ENCODE assay signal across 10 cellular contexts in the genomic region with DNA sequence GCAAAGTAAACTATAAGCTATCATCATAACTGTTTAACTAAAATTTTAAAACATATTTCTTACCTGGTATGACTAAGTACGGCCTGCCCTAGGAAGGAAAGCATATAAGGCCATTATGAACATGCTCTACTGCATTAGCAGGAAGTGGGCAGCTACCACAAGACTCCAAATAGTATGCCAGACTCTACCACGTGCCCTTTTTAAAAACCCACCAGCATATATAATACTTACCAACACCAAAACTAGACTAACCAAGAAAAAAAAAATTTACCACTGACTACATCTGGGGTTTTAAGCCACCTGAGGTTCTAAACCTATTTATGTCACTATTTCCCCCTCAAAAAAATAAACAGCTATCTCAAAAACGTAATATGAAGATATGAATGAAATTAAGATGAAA. TPM values are rescaled to one million over a fixed set of nuclear protein-coding genes. Genes with fewer than 3 reads are reported as not detected.
DNase-seq lines count a peak whose midpoint lies in the region; ATAC-seq and TF ChIP-seq lines count a peak whose summit lies in the region.
"Had no signal": no experiment of that assay in that cellular context is flagged by ENCODE, and none has a peak within 500 bp of the region (broad histone marks: within the 10 kb centered on the region; RNA-seq: fewer than 3 reads in every experiment).

No MANE protein-coding gene starts in this region.

- H3K27ac Mint-ChIP-seq in activated naive CD4-positive, alpha-beta T cell treated with anti-CD3 and anti-CD28 coated beads for 36 hours, result peak overlapping the region; percentile 94
- no peak overlapping the region for H3K27ac Mint-ChIP-seq in type B pancreatic cell

- peaks cover 6 to 15% of the 10 kb centered on the region in 2 experiments for H3K36me3 ChIP-seq in mesenchymal stem cell (ENCODE audit: control insufficient read depth in 1 of 2, insufficient read depth in 2 of 2, low read depth in 1 of 2, low read length in 2 of 2)

- H3K36me3 Mint-ChIP-seq in activated naive CD4-positive, alpha-beta T cell treated with anti-CD3 and anti-CD28 coated beads for 36 hours (ENCODE audit: low read depth), result peaks cover 21% of the 10 kb centered on the region
- peaks cover 9% of the 10 kb centered on the region for H3K36me3 Mint-ChIP-seq in type B pancreatic cell

- no peaks in the 10 kb centered on the region for H3K27me3 ChIP-seq in mesenchymal stem cell (ENCODE audit: control insufficient read depth in 1 of 2, insufficient read depth in 1 of 2, low read length in 2 of 2)

- H3K14ac ChIP-seq in mesenchymal stem cell (ENCODE audit: low read length in 2 of 2), result no peak overlapping the region

- TF ChIP-seq CTCF in type B pancreatic cell (conservative IDR thresholded peaks at IDR 0.05), result no peak

- no peak overlapping the region for H4K8ac ChIP-seq in mesenchymal stem cell (ENCODE audit: low read length)

- H2BK15ac ChIP-seq in mesenchymal stem cell (ENCODE audit: low read depth, poor library complexity, severe bottlenecking), result no peak overlapping the region

- no peak overlapping the region for H2AFZ ChIP-seq in mesenchymal stem cell (ENCODE audit: low read depth, low read length)

- H3K4me1 Mint-ChIP-seq in activated naive CD4-positive, alpha-beta T cell treated with anti-CD3 and anti-CD28 coated beads for 36 hours (ENCODE audit: low read depth), result peaks cover 72% of the 10 kb centered on the region
- H3K4me1 Mint-ChIP-seq in type B pancreatic cell (ENCODE audit: unreplicated experiment), result peaks cover 7% of the 10 kb centered on the region

- 94% methylated on average over 2 of the region's 3 CpGs for WGBS in mesenchymal stem cell

- intact Hi-C loops in activated naive CD4-positive, alpha-beta T cell treated with anti-CD3 and anti-CD28 coated beads for 36 hours (cut with micrococcal nuclease), result loop anchor here (1.0 to 10.0 kb wide), 7 partner anchors 14 to 386 kb away; a partner anchor contains a TSS

- H2AK5ac ChIP-seq in mesenchymal stem cell (ENCODE audit: low read length, severe bottlenecking), result no peak overlapping the region

- peaks cover 9% of the 10 kb centered on the region for H3K79me1 ChIP-seq in mesenchymal stem cell (replicated peaks; ENCODE audit: low read length, poor library complexity, severe bottlenecking)

- no peaks in the 10 kb centered on the region for H3K9me3 Mint-ChIP-seq in activated naive CD4-positive, alpha-beta T cell treated with anti-CD3 and anti-CD28 coated beads for 36 hours
- no peaks in the 10 kb centered on the region for H3K9me3 Mint-ChIP-seq in type B pancreatic cell
- H3K9me3 Mint-ChIP-seq: neural crest cell had no signal

- CTCF ChIA-PET in activated naive CD4-positive, alpha-beta T cell treated with anti-CD3 and anti-CD28 coated beads for 36 hours (lab: Charles Lee), result interaction anchor here (1.4 kb wide), 1 partner anchor 28 kb away, joined by 7 read pairs; no protein-coding TSS in a partner anchor

- H2BK120ac ChIP-seq in mesenchymal stem cell (ENCODE audit: low read depth, low read length), result no peak overlapping the region

- peak overlapping the region; percentile 59 for H3K27ac ChIP-seq in mesenchymal stem cell (ENCODE audit: low read length, poor library complexity, severe bottlenecking)
- H3K27ac ChIP-seq: C4-2B had no signal

- no peak overlapping the region for H3K4ac ChIP-seq in mesenchymal stem cell (ENCODE audit: low read depth in 1 of 2, low read length in 2 of 2)

- no peak overlapping the region for H2BK5ac ChIP-seq in mesenchymal stem cell (ENCODE audit: low read depth, low read length, poor library complexity, severe bottlenecking)

- H4K91ac ChIP-seq in mesenchymal stem cell (ENCODE audit: low read length), result no peak overlapping the region

- H2BK12ac ChIP-seq in mesenchymal stem cell (ENCODE audit: low read length in 2 of 2), result no peak overlapping the region

- peak; percentile 91 for ATAC-seq in HG03064 (IDR thresholded peaks at IDR 0.05; ENCODE audit: low read depth, unreplicated experiment)

- H3K18ac ChIP-seq in mesenchymal stem cell (ENCODE audit: low read depth in 1 of 2, low read length in 2 of 2), result no peak overlapping the region

- no peaks in the 10 kb centered on the region for H3K9me3 ChIP-seq in mesenchymal stem cell (ENCODE audit: control insufficient read depth, low read length)

- peaks cover 13% of the 10 kb centered on the region for H3K4me1 ChIP-seq in mesenchymal stem cell (ENCODE audit: control insufficient read depth, insufficient read depth, low read depth, low read length)

- no peak overlapping the region for H3K9ac ChIP-seq in mesenchymal stem cell (ENCODE audit: low read length)

- H3K23ac ChIP-seq in mesenchymal stem cell (ENCODE audit: low read length in 2 of 2), result no peak overlapping the region

- no peak overlapping the region for H3K4me2 ChIP-seq in mesenchymal stem cell (ENCODE audit: low read length, poor library complexity, severe bottlenecking)

- H3K27me3 Mint-ChIP-seq in activated naive CD4-positive, alpha-beta T cell treated with anti-CD3 and anti-CD28 coated beads for 36 hours (ENCODE audit: low read depth), result no peaks in the 10 kb centered on the region
- H3K27me3 Mint-ChIP-seq in type B pancreatic cell, result no peaks in the 10 kb centered on the region

- no peak overlapping the region for H3K4me3 ChIP-seq in mesenchymal stem cell (ENCODE audit: insufficient read depth in 1 of 2, low read depth in 1 of 2, low read length in 2 of 2)

- no peak overlapping the region for H3K4me3 Mint-ChIP-seq in activated naive CD4-positive, alpha-beta T cell treated with anti-CD3 and anti-CD28 coated beads for 36 hours
- no peak overlapping the region for H3K4me3 Mint-ChIP-seq in type B pancreatic cell
- H3K4me3 Mint-ChIP-seq: neural crest cell had no signal

- peak; percentile 74 for DNase-seq in activated naive CD4-positive, alpha-beta T cell treated with anti-CD3 and anti-CD28 coated beads for 36 hours
- DNase-seq in activated naive CD4-positive, alpha-beta T cell (lab: John Stamatoyannopoulos, UW), result no peak
- DNase-seq in T-helper 2 cell, result peak in 3 of 5 experiments; percentile 51 to 96 (median 91)
- DNase-seq in mesenchymal stem cell, result no peak
- DNase-seq in type B pancreatic cell (ENCODE audit: extremely low spot score, unreplicated experiment), result no peak
- DNase-seq in NCI-H187 (lab: John Stamatoyannopoulos, UW), result no peak
- DNase-seq in NCI-H2196 (lab: John Stamatoyannopoulos, UW; ENCODE audit: unreplicated experiment), result no peak

RNA-seq across cellular contexts. Expression of a gene that starts 30.1 kb away (rescaled TPM):
- total RNA-seq in activated naive CD4-positive, alpha-beta T cell treated with anti-CD3 and anti-CD28 coated beads for 36 hours, result 10 to 100 TPM; 81.1 to 81.8 TPM
- 37.7 TPM for polyA plus RNA-seq in mesenchymal stem cell (2013, experiment 1 of 2)
- polyA plus RNA-seq in mesenchymal stem cell (2013, experiment 2 of 2), result 36.7 TPM
- total RNA-seq in type B pancreatic cell (ENCODE audit: low replicate concordance), result 82.1 and 88.5 TPM in 2 replicates

Comparison
In these comparisons a context has a peak if more than half of its experiments do, and no peak if none do; other contexts are left out.
1. DNase-seq: peak in activated naive CD4-positive, alpha-beta T cell treated with anti-CD3 and anti-CD28 coated beads for 36 hours (single experiment) and T-helper 2 cell (3 of 5); none in activated naive CD4-positive, alpha-beta T cell (0 of 4), mesenchymal stem cell (single experiment), type B pancreatic cell (single experiment), NCI-H187 (0 of 2) and NCI-H2196 (single experiment).